Comparison of ENCODE assay signal across 26 cellular contexts in genomic region chr18:7688580-7688979, GRCh38.
"Had no signal": no experiment of that assay in that cellular context is flagged by ENCODE, and none has a peak within 500 bp of the region (broad histone marks: within the 10 kb centered on the region; RNA-seq: fewer than 3 reads in every experiment).

No MANE protein-coding gene starts in this region.

- H3K36me3 ChIP-seq: neutrophil, pancreas, prostate gland, right lobe of liver, sigmoid colon, suprapubic skin, tibial artery, transverse colon, upper lobe of right lung, uterus had no signal

- DNase-seq: naive thymus-derived CD8-positive, alpha-beta T cell; nephron progenitor cell; nucleus accumbens; pancreas; right cardiac atrium; right lobe of liver; sigmoid colon; small intestine; stimulated activated CD4-positive, alpha-beta T cell treated with anti-CD3 and anti-CD28 coated beads, Interleukin-15, amount 100 ng/mL, for 24 hours; stimulated activated CD4-positive, alpha-beta T cell treated with anti-CD3 and anti-CD28 coated beads, Interleukin-2, amount 100 ng/mL, for 24 hours; stimulated activated CD4-positive, alpha-beta T cell treated with anti-CD3 and anti-CD28 coated beads, Interleukin-2, amount 100 ng/mL, for 48 hours; stimulated activated CD4-positive, alpha-beta T cell treated with anti-CD3 and anti-CD28 coated beads, Interleukin-4, amount 100 ng/mL, for 24 hours; stimulated activated naive CD4-positive, alpha-beta T cell; stimulated activated naive CD8-positive, alpha-beta T cell treated with anti-CD3 and anti-CD28 coated beads, Interleukin-15, amount 100 ng/mL, for 72 hours; stimulated activated naive CD8-positive, alpha-beta T cell treated with anti-CD3 and anti-CD28 coated beads, Interleukin-15, Interleukin-2, amounts not matched to agents 100 U/mL and 50 U/mL, for 24 hours; substantia nigra; testis; tibial artery; transverse colon; upper lobe of right lung; uterus had no signal

- H3K27ac ChIP-seq: neutrophil, pancreas, prostate gland, right lobe of liver, sigmoid colon, suprapubic skin, testis, tibial artery, transverse colon, upper lobe of right lung, uterus had no signal

- H3K9me3 ChIP-seq: neutrophil, pancreas, prostate gland, right lobe of liver, sigmoid colon, suprapubic skin, testis, tibial artery, transverse colon, upper lobe of right lung, uterus had no signal

- ATAC-seq: naive thymus-derived CD8-positive, alpha-beta T cell; natural killer cell treated with Interleukin-12 subunit alpha and Interleukin-12 subunit beta and Interleukin-15 and Interleukin-18, amount 100 ng/mL, for 72 hours; pancreas; right cardiac atrium; right lobe of liver; stimulated activated effector memory CD8-positive, alpha-beta T cell treated with anti-CD3 and anti-CD28 coated beads, Interleukin-12 subunit alpha, Interleukin-12 subunit beta, amount 100 ng/mL, for 72 hours; stimulated activated naive CD8-positive, alpha-beta T cell treated with anti-CD3 and anti-CD28 coated beads, Interleukin-15, amount 100 ng/mL, for 72 hours; stimulated activated naive CD8-positive, alpha-beta T cell treated with anti-CD3 and anti-CD28 coated beads, Interleukin-15, Interleukin-2, amounts not matched to agents 100 U/mL and 50 U/mL, for 24 hours; upper lobe of right lung had no signal

- H3K4me1 ChIP-seq: pancreas, prostate gland, right lobe of liver, suprapubic skin, testis, tibial artery, transverse colon, uterus had no signal

- H3K27me3 ChIP-seq: neutrophil, pancreas, right lobe of liver, sigmoid colon, suprapubic skin, testis, tibial artery, transverse colon, upper lobe of right lung, uterus had no signal

- H3K4me3 ChIP-seq: pancreas, prostate gland, right lobe of liver, sigmoid colon, suprapubic skin, testis, tibial artery, transverse colon, upper lobe of right lung, uterus had no signal
